In the genomic region with DNA sequence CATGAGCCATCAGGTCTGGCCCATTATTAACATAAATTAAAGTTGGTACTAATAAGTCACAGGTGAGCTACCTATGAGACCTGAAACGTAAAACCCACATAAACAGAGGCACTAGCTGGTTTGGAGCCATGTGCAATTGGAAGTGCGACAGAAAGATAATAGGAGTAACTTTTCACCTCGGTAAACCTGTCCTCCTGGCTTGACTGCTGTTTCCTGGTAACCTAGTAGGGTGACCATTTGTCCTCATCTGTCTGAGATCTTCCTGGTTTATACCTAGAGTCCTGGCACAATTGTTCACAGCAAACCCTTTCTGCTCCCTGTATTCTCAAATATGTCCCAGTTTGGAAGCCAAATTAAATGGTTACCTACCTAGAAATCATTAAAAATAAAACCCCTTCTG, we compare ENCODE assay signal across 16 cellular contexts.
"Had no signal": no experiment of that assay in that cellular context is flagged by ENCODE, and none has a peak within 500 bp of the region (broad histone marks: within the 10 kb centered on the region; RNA-seq: fewer than 3 reads in every experiment).

No MANE protein-coding gene starts in this region.

- H3K4me3 Mint-ChIP-seq: central memory CD8-positive, alpha-beta T cell; naive thymus-derived CD8-positive, alpha-beta T cell; stimulated activated effector memory CD8-positive, alpha-beta T cell treated with anti-CD3 and anti-CD28 coated beads, Interleukin-12 subunit alpha, Interleukin-12 subunit beta, amount 100 ng/mL, for 72 hours had no signal

- H3K9me3 Mint-ChIP-seq: central memory CD8-positive, alpha-beta T cell; naive thymus-derived CD8-positive, alpha-beta T cell; stimulated activated effector memory CD8-positive, alpha-beta T cell treated with anti-CD3 and anti-CD28 coated beads, Interleukin-12 subunit alpha, Interleukin-12 subunit beta, amount 100 ng/mL, for 72 hours had no signal

- H3K4me2 ChIP-seq: smooth muscle cell had no signal

- H3K4me3 ChIP-seq: dorsolateral prefrontal cortex, gastroesophageal sphincter, right atrium auricular region, smooth muscle cell, tibial artery had no signal

- H3K27me3 Mint-ChIP-seq: central memory CD8-positive, alpha-beta T cell; naive thymus-derived CD8-positive, alpha-beta T cell had no signal

- H3K27ac ChIP-seq: dorsolateral prefrontal cortex, gastroesophageal sphincter, neutrophil, right atrium auricular region, tibial artery had no signal

- ATAC-seq: gastroesophageal sphincter; naive thymus-derived CD8-positive, alpha-beta T cell; stimulated activated effector memory CD8-positive, alpha-beta T cell treated with anti-CD3 and anti-CD28 coated beads, Interleukin-12 subunit alpha, Interleukin-12 subunit beta, amount 100 ng/mL, for 72 hours; stimulated activated naive CD8-positive, alpha-beta T cell treated with anti-CD3 and anti-CD28 coated beads, Interleukin-15, Interleukin-2, amounts not matched to agents 100 U/mL and 50 U/mL, for 24 hours had no signal

- H3K9me3 ChIP-seq: gastroesophageal sphincter, neutrophil, right atrium auricular region, tibial artery had no signal

- DNase-seq: cortex of kidney; dorsolateral prefrontal cortex; effector CD8-positive, alpha-beta T cell; glutamatergic neuron; naive thymus-derived CD8-positive, alpha-beta T cell; posterior cingulate gyrus; stimulated activated CD4-positive, alpha-beta T cell treated with anti-CD3 and anti-CD28 coated beads, Interleukin-4, amount 100 ng/mL, for 1 hour; stimulated activated CD8-positive, alpha-beta memory T cell treated with anti-CD3 and anti-CD28 coated beads, Interleukin-4, amount 100 ng/mL, for 48 hours; stimulated activated naive CD8-positive, alpha-beta T cell treated with anti-CD3 and anti-CD28 coated beads, Interleukin-15, Interleukin-2, amounts not matched to agents 100 U/mL and 50 U/mL, for 24 hours; tibial artery had no signal

- H3K27ac Mint-ChIP-seq: naive thymus-derived CD8-positive, alpha-beta T cell; stimulated activated effector memory CD8-positive, alpha-beta T cell treated with anti-CD3 and anti-CD28 coated beads, Interleukin-12 subunit alpha, Interleukin-12 subunit beta, amount 100 ng/mL, for 72 hours had no signal

- H3K27me3 ChIP-seq: dorsolateral prefrontal cortex, gastroesophageal sphincter, neutrophil, right atrium auricular region, tibial artery had no signal

- H3K36me3 ChIP-seq: neutrophil, right atrium auricular region, tibial artery had no signal
